ENCODE assay signal across 1 cellular context in the genomic region with DNA sequence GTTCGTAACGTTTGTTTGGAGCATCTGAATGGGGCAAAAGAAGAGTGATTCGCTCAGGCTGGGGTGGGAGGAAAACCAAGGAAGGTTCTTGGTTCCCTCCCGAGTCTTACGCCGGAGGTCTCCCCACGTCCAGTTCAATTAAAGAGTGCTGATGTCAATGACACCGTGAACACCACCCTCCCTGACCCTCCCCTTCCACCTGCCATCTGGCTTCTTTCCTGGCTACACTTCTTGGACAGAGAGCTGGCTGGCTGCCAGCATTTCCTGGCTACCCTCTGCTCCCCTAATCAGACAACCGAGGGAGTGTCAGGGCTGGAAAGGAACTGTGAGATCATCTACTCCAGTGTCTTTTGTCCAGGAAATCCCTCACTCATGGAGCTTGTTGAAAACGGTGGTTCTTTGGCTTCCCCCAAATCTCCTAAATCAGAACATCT.
TF ChIP-seq lines count a peak whose summit lies in the region.

No MANE protein-coding gene starts in this region.

TF ChIP-seq in GM23338, 12 proteins besides CTCF, POLR2A, EP300 and RAD21 (continued from another document):
- TF ChIP-seq, protein P1, sequence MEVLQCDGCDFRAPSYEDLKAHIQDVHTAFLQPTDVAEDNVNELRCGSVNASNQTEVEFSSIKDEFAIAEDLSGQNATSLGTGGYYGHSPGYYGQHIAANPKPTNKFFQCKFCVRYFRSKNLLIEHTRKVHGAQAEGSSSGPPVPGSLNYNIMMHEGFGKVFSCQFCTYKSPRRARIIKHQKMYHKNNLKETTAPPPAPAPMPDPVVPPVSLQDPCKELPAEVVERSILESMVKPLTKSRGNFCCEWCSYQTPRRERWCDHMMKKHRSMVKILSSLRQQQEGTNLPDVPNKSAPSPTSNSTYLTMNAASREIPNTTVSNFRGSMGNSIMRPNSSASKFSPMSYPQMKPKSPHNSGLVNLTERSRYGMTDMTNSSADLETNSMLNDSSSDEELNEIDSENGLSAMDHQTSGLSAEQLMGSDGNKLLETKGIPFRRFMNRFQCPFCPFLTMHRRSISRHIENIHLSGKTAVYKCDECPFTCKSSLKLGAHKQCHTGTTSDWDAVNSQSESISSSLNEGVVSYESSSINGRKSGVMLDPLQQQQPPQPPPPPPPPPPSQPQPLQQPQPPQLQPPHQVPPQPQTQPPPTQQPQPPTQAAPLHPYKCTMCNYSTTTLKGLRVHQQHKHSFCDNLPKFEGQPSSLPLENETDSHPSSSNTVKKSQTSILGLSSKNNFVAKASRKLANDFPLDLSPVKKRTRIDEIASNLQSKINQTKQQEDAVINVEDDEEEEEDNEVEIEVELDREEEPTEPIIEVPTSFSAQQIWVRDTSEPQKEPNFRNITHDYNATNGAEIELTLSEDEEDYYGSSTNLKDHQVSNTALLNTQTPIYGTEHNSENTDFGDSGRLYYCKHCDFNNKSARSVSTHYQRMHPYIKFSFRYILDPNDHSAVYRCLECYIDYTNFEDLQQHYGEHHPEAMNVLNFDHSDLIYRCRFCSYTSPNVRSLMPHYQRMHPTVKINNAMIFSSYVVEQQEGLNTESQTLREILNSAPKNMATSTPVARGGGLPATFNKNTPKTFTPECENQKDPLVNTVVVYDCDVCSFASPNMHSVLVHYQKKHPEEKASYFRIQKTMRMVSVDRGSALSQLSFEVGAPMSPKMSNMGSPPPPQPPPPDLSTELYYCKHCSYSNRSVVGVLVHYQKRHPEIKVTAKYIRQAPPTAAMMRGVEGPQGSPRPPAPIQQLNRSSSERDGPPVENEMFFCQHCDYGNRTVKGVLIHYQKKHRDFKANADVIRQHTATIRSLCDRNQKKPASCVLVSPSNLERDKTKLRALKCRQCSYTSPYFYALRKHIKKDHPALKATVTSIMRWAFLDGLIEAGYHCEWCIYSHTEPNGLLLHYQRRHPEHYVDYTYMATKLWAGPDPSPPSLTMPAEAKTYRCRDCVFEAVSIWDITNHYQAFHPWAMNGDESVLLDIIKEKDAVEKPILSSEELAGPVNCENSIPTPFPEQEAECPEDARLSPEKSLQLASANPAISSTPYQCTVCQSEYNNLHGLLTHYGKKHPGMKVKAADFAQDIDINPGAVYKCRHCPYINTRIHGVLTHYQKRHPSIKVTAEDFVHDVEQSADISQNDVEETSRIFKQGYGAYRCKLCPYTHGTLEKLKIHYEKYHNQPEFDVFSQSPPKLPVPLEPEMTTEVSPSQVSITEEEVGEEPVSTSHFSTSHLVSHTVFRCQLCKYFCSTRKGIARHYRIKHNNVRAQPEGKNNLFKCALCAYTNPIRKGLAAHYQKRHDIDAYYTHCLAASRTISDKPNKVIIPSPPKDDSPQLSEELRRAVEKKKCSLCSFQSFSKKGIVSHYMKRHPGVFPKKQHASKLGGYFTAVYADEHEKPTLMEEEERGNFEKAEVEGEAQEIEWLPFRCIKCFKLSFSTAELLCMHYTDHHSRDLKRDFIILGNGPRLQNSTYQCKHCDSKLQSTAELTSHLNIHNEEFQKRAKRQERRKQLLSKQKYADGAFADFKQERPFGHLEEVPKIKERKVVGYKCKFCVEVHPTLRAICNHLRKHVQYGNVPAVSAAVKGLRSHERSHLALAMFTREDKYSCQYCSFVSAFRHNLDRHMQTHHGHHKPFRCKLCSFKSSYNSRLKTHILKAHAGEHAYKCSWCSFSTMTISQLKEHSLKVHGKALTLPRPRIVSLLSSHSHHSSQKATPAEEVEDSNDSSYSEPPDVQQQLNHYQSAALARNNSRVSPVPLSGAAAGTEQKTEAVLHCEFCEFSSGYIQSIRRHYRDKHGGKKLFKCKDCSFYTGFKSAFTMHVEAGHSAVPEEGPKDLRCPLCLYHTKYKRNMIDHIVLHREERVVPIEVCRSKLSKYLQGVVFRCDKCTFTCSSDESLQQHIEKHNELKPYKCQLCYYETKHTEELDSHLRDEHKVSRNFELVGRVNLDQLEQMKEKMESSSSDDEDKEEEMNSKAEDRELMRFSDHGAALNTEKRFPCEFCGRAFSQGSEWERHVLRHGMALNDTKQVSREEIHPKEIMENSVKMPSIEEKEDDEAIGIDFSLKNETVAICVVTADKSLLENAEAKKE (CRISPR knock-in tag; IDR thresholded peaks at IDR 0.05): no peak
- TF ChIP-seq NANOG (IDR thresholded peaks at IDR 0.05; ENCODE audit: borderline replicate concordance) (no peak), ZNF331 (CRISPR knock-in tag; IDR thresholded peaks at IDR 0.05; ENCODE audit: low read depth) (no peak), POLR2AphosphoS5 (IDR thresholded peaks at IDR 0.05; ENCODE audit: low read depth) (no peak), STAT1 (IDR thresholded peaks at IDR 0.05; ENCODE audit: unreplicated experiment) (no peak)
- TF ChIP-seq, protein P2, sequence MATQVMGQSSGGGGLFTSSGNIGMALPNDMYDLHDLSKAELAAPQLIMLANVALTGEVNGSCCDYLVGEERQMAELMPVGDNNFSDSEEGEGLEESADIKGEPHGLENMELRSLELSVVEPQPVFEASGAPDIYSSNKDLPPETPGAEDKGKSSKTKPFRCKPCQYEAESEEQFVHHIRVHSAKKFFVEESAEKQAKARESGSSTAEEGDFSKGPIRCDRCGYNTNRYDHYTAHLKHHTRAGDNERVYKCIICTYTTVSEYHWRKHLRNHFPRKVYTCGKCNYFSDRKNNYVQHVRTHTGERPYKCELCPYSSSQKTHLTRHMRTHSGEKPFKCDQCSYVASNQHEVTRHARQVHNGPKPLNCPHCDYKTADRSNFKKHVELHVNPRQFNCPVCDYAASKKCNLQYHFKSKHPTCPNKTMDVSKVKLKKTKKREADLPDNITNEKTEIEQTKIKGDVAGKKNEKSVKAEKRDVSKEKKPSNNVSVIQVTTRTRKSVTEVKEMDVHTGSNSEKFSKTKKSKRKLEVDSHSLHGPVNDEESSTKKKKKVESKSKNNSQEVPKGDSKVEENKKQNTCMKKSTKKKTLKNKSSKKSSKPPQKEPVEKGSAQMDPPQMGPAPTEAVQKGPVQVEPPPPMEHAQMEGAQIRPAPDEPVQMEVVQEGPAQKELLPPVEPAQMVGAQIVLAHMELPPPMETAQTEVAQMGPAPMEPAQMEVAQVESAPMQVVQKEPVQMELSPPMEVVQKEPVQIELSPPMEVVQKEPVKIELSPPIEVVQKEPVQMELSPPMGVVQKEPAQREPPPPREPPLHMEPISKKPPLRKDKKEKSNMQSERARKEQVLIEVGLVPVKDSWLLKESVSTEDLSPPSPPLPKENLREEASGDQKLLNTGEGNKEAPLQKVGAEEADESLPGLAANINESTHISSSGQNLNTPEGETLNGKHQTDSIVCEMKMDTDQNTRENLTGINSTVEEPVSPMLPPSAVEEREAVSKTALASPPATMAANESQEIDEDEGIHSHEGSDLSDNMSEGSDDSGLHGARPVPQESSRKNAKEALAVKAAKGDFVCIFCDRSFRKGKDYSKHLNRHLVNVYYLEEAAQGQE (IDR thresholded peaks at IDR 0.05; ENCODE audit: unreplicated experiment): no peak
TF ChIP-seq in GM23338: peak in this region for 0.
